In the genomic region with DNA sequence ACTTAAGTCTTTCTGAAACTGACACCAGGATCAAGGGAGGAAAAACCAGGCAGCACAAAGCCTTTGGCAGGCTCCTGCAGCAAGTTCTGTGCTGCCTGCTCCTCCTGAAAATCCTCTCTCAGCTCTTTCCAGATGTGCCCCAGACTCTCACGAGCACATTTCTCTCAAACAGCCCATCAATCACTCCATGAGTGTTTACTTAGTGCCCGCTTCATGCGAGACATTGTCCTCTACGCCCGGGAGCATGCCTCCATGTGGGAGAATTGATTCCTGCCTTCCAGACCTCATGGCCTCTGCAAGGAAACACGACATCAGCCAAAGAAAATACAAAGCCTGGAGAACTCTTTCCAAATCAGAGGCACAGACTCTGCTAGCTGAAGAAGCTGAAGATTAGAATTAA, we compare ENCODE assay signal across 16 cellular contexts. TPM values are rescaled to one million over a fixed set of nuclear protein-coding genes. Genes with fewer than 3 reads are reported as not detected.
DNase-seq lines count a peak whose midpoint lies in the region; ATAC-seq and TF ChIP-seq lines count a peak whose summit lies in the region.
"Had no signal": no experiment of that assay in that cellular context is flagged by ENCODE, and none has a peak within 500 bp of the region (broad histone marks: within the 10 kb centered on the region; RNA-seq: fewer than 3 reads in every experiment).

No MANE protein-coding gene starts in this region.

- H3K4me1 ChIP-seq in gastroesophageal sphincter, result no peaks in the 10 kb centered on the region
- H3K4me1 ChIP-seq: psoas muscle had no signal

- TF ChIP-seq EP300 in gastroesophageal sphincter (IDR thresholded peaks at IDR 0.05), result no peak

- H3K4me3 ChIP-seq in gastroesophageal sphincter, result no peak overlapping the region
- H3K4me3 ChIP-seq: psoas muscle had no signal

- no peak overlapping the region for H3K4me3 Mint-ChIP-seq in natural killer cell treated with Interleukin-12 subunit alpha and Interleukin-12 subunit beta and Interleukin-15 and Interleukin-18, amount 100 ng/mL, for 72 hours
- H3K4me3 Mint-ChIP-seq: activated naive CD4-positive, alpha-beta T cell treated with anti-CD3 and anti-CD28 coated beads, Interleukin-2, amount 10 ng/mL, durations not matched to agents 7 days and 5 days; T-helper 17 cell had no signal

- DNase-seq in DMS53 (lab: John Stamatoyannopoulos, UW) (peak; percentile 98), NCI-H1417 (lab: John Stamatoyannopoulos, UW) (peak; percentile 72 to 97 (median 95)), NCI-H510A treated with DMSO at 0.1 percent for 48 hours (lab: John Stamatoyannopoulos, UW) (peak; percentile 90), Right ventricle myocardium superior (no peak), NCI-H526 treated with DMSO at 0.1 percent for 48 hours (lab: John Stamatoyannopoulos, UW) (no peak)
- DNase-seq in natural killer cell treated with Interleukin-12 subunit alpha and Interleukin-12 subunit beta and Interleukin-15 and Interleukin-18, amount 100 ng/mL, for 72 hours (ENCODE audit: low spot score), result no peak
- no peak for DNase-seq in activated T-cell treated with anti-CD3 and anti-CD28 coated beads, Interleukin-2, amount 50 U/mL, for 1 hour
- DNase-seq: activated CD8-positive, alpha-beta memory T cell treated with anti-CD3 and anti-CD28 coated beads, Interleukin-2, amount 50 U/mL, for 4 hours; activated naive CD4-positive, alpha-beta T cell treated with anti-CD3 and anti-CD28 coated beads, Interleukin-2, amount 10 ng/mL, durations not matched to agents 7 days and 5 days; GF-D8; psoas muscle; substantia nigra; T-helper 17 cell had no signal

- H3K27me3 Mint-ChIP-seq in natural killer cell treated with Interleukin-12 subunit alpha and Interleukin-12 subunit beta and Interleukin-15 and Interleukin-18, amount 100 ng/mL, for 72 hours, result peaks cover 19 to 44% of the 10 kb centered on the region in 2 donors

- no peaks in the 10 kb centered on the region for H3K9me3 Mint-ChIP-seq in natural killer cell treated with Interleukin-12 subunit alpha and Interleukin-12 subunit beta and Interleukin-15 and Interleukin-18, amount 100 ng/mL, for 72 hours
- H3K9me3 Mint-ChIP-seq: activated naive CD4-positive, alpha-beta T cell treated with anti-CD3 and anti-CD28 coated beads, Interleukin-2, amount 10 ng/mL, durations not matched to agents 7 days and 5 days had no signal

- H3K9me3 ChIP-seq in gastroesophageal sphincter, result no peaks in the 10 kb centered on the region
- H3K9me3 ChIP-seq: psoas muscle had no signal

- whole genome bisulfite sequencing in gastroesophageal sphincter (ENCODE audit: low coverage in 1 of 2), 2 donors, result 0 to 17% methylated on average over 1 to 6 of the region's 6 CpGs

- H3K27ac Mint-ChIP-seq in natural killer cell treated with Interleukin-12 subunit alpha and Interleukin-12 subunit beta and Interleukin-15 and Interleukin-18, amount 100 ng/mL, for 72 hours, result no peak overlapping the region
- H3K27ac Mint-ChIP-seq: activated naive CD4-positive, alpha-beta T cell treated with anti-CD3 and anti-CD28 coated beads, Interleukin-2, amount 10 ng/mL, durations not matched to agents 7 days and 5 days; T-helper 17 cell had no signal

- intact Hi-C loops in Right ventricle myocardium superior (cut with DNase I), result no loop called here

- TF ChIP-seq CTCF in gastroesophageal sphincter (IDR thresholded peaks at IDR 0.05), result no peak

- no peak overlapping the region for H3K27ac ChIP-seq in gastroesophageal sphincter
- H3K27ac ChIP-seq: psoas muscle had no signal

- no peaks in the 10 kb centered on the region for H3K4me1 Mint-ChIP-seq in natural killer cell treated with Interleukin-12 subunit alpha and Interleukin-12 subunit beta and Interleukin-15 and Interleukin-18, amount 100 ng/mL, for 72 hours (ENCODE audit: low read depth in 2 of 2)
- H3K4me1 Mint-ChIP-seq: activated naive CD4-positive, alpha-beta T cell treated with anti-CD3 and anti-CD28 coated beads, Interleukin-2, amount 10 ng/mL, durations not matched to agents 7 days and 5 days; T-helper 17 cell had no signal

- TF ChIP-seq POLR2A in gastroesophageal sphincter (IDR thresholded peaks at IDR 0.05), result no peak

- H3K36me3 ChIP-seq in gastroesophageal sphincter, result no peaks in the 10 kb centered on the region

- H3K27me3 ChIP-seq in gastroesophageal sphincter, result peaks cover 8% of the 10 kb centered on the region

- ATAC-seq in gastroesophageal sphincter (peak; percentile 31), Right ventricle myocardium superior (ENCODE audit: poor library complexity) (no peak)
- ATAC-seq in natural killer cell treated with Interleukin-12 subunit alpha and Interleukin-12 subunit beta and Interleukin-15 and Interleukin-18, amount 100 ng/mL, for 72 hours, result no peak
- ATAC-seq: activated CD4-positive, CD25-positive, alpha-beta regulatory T cell treated with anti-CD3 and anti-CD28 coated beads, Interleukin-2, amount 50 U/mL, for 24 hours; left lobe of liver; psoas muscle; T-helper 17 cell had no signal

- no peaks in the 10 kb centered on the region for H3K36me3 Mint-ChIP-seq in natural killer cell treated with Interleukin-12 subunit alpha and Interleukin-12 subunit beta and Interleukin-15 and Interleukin-18, amount 100 ng/mL, for 72 hours
- H3K36me3 Mint-ChIP-seq: activated naive CD4-positive, alpha-beta T cell treated with anti-CD3 and anti-CD28 coated beads, Interleukin-2, amount 10 ng/mL, durations not matched to agents 7 days and 5 days had no signal

RNA-seq across cellular contexts. Expression of a gene that starts 46.5 kb away (rescaled TPM):
- total RNA-seq in gastroesophageal sphincter (10 to 100 TPM in 1 of 4 donors, 1 to 10 TPM in 3; 4.8 to 15.9 (median 6.5) TPM), Right ventricle myocardium superior (1.9 TPM)
- total RNA-seq in natural killer cell treated with Interleukin-12 subunit alpha and Interleukin-12 subunit beta and Interleukin-15 and Interleukin-18, amount 100 ng/mL, for 72 hours, result not detected
- total RNA-seq: T-helper 17 cell had no signal

Comparison
In these comparisons a context has a peak if more than half of its experiments do, and no peak if none do; other contexts are left out.
1. DNase-seq: peak in DMS53 (single experiment), NCI-H1417 (3 of 3) and NCI-H510A treated with DMSO at 0.1 percent for 48 hours (single experiment); none in Right ventricle myocardium superior (single experiment), natural killer cell treated with Interleukin-12 subunit alpha and Interleukin-12 subunit beta and Interleukin-15 and Interleukin-18, amount 100 ng/mL, for 72 hours (single experiment), NCI-H526 treated with DMSO at 0.1 percent for 48 hours (single experiment) and activated T-cell treated with anti-CD3 and anti-CD28 coated beads, Interleukin-2, amount 50 U/mL, for 1 hour (single experiment).